Comparison of ENCODE assay signal across 1 cellular context in the genomic region with DNA sequence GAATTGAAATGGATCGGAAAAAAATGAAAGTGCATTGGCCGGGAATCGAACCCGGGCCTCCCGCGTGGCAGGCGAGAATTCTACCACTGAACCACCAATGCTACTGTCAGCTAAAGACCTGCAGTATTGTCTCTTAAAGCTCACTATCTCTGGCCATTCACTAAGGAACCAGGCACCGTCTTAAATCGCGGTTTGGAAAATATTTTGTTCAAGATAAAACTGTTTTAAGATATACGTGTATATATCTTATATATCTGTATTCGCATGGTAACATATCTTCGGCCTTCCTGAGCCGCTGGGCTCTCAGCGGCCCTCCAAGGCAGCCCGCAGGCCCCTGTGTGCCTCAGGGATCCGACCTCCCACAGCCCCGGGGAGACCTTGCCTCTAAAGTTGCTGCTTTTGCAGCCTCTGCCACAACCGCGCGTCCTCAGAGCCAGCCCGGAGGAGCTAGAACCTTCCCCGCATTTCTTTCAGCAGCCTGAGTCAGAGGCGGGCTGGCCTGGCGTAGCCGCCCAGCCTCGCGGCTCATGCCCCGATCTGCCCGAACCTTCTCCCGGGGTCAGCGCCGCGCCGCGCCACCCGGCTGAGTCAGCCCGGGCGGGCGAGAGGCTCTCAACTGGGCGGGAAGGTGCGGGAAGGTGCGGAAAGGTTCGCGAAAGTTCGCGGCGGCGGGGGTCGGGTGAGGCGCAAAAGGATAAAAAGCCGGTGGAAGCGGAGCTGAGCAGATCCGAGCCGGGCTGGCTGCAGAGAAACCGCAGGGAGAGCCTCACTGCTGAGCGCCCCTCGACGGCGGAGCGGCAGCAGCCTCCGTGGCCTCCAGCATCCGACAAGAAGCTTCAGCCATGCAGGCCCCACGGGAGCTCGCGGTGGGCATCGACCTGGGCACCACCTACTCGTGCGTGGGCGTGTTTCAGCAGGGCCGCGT.
TF ChIP-seq lines count a peak whose summit lies in the region.
"Not testable (repeated sequence)": the region's sequence is repeated elsewhere in the genome, so short reads cannot be mapped to it uniquely, and the experiment has no call there.

A gene (plus strand): TSS at position 724 of the 925 bp plus-strand sequence. CDS start 119 bp downstream, at position 843.

TF ChIP-seq in HepG2, 621 proteins besides CTCF, POLR2A, EP300 and RAD21 (continued from another document and continues in another):
- TF ChIP-seq MAF1 (CRISPR knock-in tag; IDR thresholded peaks at IDR 0.05; ENCODE audit: borderline replicate concordance) (peak; percentile 93; the same call in 1 of the 2 replicates), RNF2 (conservative IDR thresholded peaks at IDR 0.05; ENCODE audit: low read depth) (0 out of 2 replicates have a peak, but pooled peaks have one; percentile 26), NKX3-1 (CRISPR knock-in tag; IDR thresholded peaks at IDR 0.05) (0 out of 2 replicates have a peak, but pooled peaks have one; percentile 1), KAT8 (CRISPR knock-in tag; IDR thresholded peaks at IDR 0.05) (0 out of 2 replicates have a peak, but pooled peaks have one; percentile 10), NFKB2 (CRISPR knock-in tag; IDR thresholded peaks at IDR 0.05; ENCODE audit: borderline replicate concordance) (peak; percentile 30; the same call in 1 of the 2 replicates), PHF8 (CRISPR knock-in tag; IDR thresholded peaks at IDR 0.05) (peak; percentile 45; the same call in 1 of the 2 replicates), RXRB (CRISPR knock-in tag; IDR thresholded peaks at IDR 0.05; ENCODE audit: borderline replicate concordance) (peak; percentile 48; the same call in 1 of the 2 replicates), ZFY (CRISPR knock-in tag; IDR thresholded peaks at IDR 0.05) (peak; percentile 40), ZNF205 (CRISPR knock-in tag; IDR thresholded peaks at IDR 0.05) (peak; percentile 36; the same call in 1 of the 2 replicates), KDM5B (CRISPR knock-in tag; IDR thresholded peaks at IDR 0.05; ENCODE audit: borderline replicate concordance) (peak; percentile 40; the same call in 1 of the 2 replicates), SRY (CRISPR knock-in tag; IDR thresholded peaks at IDR 0.05) (peak; percentile 25; the same call in 1 of the 2 replicates), NR2F6 (CRISPR knock-in tag; IDR thresholded peaks at IDR 0.05) (0 out of 2 replicates have a peak, but pooled peaks have one; percentile 24), FOXC1 (CRISPR knock-in tag; IDR thresholded peaks at IDR 0.05; ENCODE audit: borderline replicate concordance) (peak; percentile 54; the same call in 1 of the 2 replicates), KDM2A (CRISPR knock-in tag; IDR thresholded peaks at IDR 0.05; ENCODE audit: borderline replicate concordance, low read depth) (peak; percentile 43; the same call in 1 of the 2 replicates), NR2F2 (IDR thresholded peaks at IDR 0.05; ENCODE audit: borderline replicate concordance, low read depth) (0 out of 2 replicates have a peak, but pooled peaks have one; percentile 30), ZNF24 (IDR thresholded peaks at IDR 0.05) (peak; percentile 98), ZNF605 (CRISPR knock-in tag; IDR thresholded peaks at IDR 0.05) (0 out of 2 replicates have a peak, but pooled peaks have one; percentile 38), ZNF614 (CRISPR knock-in tag; IDR thresholded peaks at IDR 0.05; ENCODE audit: borderline replicate concordance) (0 out of 2 replicates have a peak, but pooled peaks have one; percentile 30), GATAD1 (CRISPR knock-in tag; IDR thresholded peaks at IDR 0.05) (0 out of 2 replicates have a peak, but pooled peaks have one; percentile 25), FOSL2 (CRISPR knock-in tag; IDR thresholded peaks at IDR 0.05) (0 out of 2 replicates have a peak, but pooled peaks have one; percentile 17), KLF16 (CRISPR knock-in tag; IDR thresholded peaks at IDR 0.05) (peak in 1 of 2 experiments; percentile 43; a peak in 1 of 4 replicates), NFIC (IDR thresholded peaks at IDR 0.05; ENCODE audit: low read length) (peak; percentile 41; the same call in 1 of the 2 replicates), MYNN (CRISPR knock-in tag; IDR thresholded peaks at IDR 0.05; ENCODE audit: low read depth) (0 out of 2 replicates have a peak, but pooled peaks have one; percentile 33), SOX6 (CRISPR knock-in tag; IDR thresholded peaks at IDR 0.05) (peak; percentile 7; the same call in 1 of the 2 replicates), ZNF331 (CRISPR knock-in tag; IDR thresholded peaks at IDR 0.05) (peak; percentile 39; the same call in 1 of the 2 replicates), HOXA3 (CRISPR knock-in tag; IDR thresholded peaks at IDR 0.05) (0 out of 2 replicates have a peak, but pooled peaks have one; percentile 21), ZMYM2 (CRISPR knock-in tag; IDR thresholded peaks at IDR 0.05) (peak; percentile 40; the same call in 1 of the 2 replicates), ZFX (CRISPR knock-in tag; IDR thresholded peaks at IDR 0.05; ENCODE audit: low read depth) (0 out of 2 replicates have a peak, but pooled peaks have one; percentile 14), ZNF777 (CRISPR knock-in tag; IDR thresholded peaks at IDR 0.05) (peak; percentile 96)
- TF ChIP-seq, protein P1, sequence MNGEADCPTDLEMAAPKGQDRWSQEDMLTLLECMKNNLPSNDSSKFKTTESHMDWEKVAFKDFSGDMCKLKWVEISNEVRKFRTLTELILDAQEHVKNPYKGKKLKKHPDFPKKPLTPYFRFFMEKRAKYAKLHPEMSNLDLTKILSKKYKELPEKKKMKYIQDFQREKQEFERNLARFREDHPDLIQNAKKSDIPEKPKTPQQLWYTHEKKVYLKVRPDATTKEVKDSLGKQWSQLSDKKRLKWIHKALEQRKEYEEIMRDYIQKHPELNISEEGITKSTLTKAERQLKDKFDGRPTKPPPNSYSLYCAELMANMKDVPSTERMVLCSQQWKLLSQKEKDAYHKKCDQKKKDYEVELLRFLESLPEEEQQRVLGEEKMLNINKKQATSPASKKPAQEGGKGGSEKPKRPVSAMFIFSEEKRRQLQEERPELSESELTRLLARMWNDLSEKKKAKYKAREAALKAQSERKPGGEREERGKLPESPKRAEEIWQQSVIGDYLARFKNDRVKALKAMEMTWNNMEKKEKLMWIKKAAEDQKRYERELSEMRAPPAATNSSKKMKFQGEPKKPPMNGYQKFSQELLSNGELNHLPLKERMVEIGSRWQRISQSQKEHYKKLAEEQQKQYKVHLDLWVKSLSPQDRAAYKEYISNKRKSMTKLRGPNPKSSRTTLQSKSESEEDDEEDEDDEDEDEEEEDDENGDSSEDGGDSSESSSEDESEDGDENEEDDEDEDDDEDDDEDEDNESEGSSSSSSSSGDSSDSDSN (CRISPR knock-in tag; IDR thresholded peaks at IDR 0.05), result peak; percentile 79
- TF ChIP-seq, protein P2, sequence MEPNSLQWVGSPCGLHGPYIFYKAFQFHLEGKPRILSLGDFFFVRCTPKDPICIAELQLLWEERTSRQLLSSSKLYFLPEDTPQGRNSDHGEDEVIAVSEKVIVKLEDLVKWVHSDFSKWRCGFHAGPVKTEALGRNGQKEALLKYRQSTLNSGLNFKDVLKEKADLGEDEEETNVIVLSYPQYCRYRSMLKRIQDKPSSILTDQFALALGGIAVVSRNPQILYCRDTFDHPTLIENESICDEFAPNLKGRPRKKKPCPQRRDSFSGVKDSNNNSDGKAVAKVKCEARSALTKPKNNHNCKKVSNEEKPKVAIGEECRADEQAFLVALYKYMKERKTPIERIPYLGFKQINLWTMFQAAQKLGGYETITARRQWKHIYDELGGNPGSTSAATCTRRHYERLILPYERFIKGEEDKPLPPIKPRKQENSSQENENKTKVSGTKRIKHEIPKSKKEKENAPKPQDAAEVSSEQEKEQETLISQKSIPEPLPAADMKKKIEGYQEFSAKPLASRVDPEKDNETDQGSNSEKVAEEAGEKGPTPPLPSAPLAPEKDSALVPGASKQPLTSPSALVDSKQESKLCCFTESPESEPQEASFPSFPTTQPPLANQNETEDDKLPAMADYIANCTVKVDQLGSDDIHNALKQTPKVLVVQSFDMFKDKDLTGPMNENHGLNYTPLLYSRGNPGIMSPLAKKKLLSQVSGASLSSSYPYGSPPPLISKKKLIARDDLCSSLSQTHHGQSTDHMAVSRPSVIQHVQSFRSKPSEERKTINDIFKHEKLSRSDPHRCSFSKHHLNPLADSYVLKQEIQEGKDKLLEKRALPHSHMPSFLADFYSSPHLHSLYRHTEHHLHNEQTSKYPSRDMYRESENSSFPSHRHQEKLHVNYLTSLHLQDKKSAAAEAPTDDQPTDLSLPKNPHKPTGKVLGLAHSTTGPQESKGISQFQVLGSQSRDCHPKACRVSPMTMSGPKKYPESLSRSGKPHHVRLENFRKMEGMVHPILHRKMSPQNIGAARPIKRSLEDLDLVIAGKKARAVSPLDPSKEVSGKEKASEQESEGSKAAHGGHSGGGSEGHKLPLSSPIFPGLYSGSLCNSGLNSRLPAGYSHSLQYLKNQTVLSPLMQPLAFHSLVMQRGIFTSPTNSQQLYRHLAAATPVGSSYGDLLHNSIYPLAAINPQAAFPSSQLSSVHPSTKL (CRISPR knock-in tag; IDR thresholded peaks at IDR 0.05), result peak; percentile 50
- TF ChIP-seq, protein P3, sequence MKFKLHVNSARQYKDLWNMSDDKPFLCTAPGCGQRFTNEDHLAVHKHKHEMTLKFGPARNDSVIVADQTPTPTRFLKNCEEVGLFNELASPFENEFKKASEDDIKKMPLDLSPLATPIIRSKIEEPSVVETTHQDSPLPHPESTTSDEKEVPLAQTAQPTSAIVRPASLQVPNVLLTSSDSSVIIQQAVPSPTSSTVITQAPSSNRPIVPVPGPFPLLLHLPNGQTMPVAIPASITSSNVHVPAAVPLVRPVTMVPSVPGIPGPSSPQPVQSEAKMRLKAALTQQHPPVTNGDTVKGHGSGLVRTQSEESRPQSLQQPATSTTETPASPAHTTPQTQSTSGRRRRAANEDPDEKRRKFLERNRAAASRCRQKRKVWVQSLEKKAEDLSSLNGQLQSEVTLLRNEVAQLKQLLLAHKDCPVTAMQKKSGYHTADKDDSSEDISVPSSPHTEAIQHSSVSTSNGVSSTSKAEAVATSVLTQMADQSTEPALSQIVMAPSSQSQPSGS (CRISPR knock-in tag; IDR thresholded peaks at IDR 0.05), result 0 out of 2 replicates have a peak, but pooled peaks have one; percentile 25
- TF ChIP-seq, protein P4, sequence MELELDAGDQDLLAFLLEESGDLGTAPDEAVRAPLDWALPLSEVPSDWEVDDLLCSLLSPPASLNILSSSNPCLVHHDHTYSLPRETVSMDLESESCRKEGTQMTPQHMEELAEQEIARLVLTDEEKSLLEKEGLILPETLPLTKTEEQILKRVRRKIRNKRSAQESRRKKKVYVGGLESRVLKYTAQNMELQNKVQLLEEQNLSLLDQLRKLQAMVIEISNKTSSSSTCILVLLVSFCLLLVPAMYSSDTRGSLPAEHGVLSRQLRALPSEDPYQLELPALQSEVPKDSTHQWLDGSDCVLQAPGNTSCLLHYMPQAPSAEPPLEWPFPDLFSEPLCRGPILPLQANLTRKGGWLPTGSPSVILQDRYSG (CRISPR knock-in tag; IDR thresholded peaks at IDR 0.05), result peak; percentile 51; the same call in 1 of the 2 replicates
- TF ChIP-seq NR2F6, SOX6 (IDR thresholded peaks at IDR 0.05): not testable (repeated sequence)
- TF ChIP-seq, protein P5, sequence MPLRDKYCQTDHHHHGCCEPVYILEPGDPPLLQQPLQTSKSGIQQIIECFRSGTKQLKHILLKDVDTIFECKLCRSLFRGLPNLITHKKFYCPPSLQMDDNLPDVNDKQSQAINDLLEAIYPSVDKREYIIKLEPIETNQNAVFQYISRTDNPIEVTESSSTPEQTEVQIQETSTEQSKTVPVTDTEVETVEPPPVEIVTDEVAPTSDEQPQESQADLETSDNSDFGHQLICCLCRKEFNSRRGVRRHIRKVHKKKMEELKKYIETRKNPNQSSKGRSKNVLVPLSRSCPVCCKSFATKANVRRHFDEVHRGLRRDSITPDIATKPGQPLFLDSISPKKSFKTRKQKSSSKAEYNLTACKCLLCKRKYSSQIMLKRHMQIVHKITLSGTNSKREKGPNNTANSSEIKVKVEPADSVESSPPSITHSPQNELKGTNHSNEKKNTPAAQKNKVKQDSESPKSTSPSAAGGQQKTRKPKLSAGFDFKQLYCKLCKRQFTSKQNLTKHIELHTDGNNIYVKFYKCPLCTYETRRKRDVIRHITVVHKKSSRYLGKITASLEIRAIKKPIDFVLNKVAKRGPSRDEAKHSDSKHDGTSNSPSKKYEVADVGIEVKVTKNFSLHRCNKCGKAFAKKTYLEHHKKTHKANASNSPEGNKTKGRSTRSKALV (CRISPR knock-in tag; IDR thresholded peaks at IDR 0.05), result 0 out of 2 replicates have a peak, but pooled peaks have one; percentile 64
- TF ChIP-seq, protein P6, sequence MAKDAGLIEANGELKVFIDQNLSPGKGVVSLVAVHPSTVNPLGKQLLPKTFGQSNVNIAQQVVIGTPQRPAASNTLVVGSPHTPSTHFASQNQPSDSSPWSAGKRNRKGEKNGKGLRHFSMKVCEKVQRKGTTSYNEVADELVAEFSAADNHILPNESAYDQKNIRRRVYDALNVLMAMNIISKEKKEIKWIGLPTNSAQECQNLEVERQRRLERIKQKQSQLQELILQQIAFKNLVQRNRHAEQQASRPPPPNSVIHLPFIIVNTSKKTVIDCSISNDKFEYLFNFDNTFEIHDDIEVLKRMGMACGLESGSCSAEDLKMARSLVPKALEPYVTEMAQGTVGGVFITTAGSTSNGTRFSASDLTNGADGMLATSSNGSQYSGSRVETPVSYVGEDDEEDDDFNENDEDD (CRISPR knock-in tag; IDR thresholded peaks at IDR 0.05; ENCODE audit: borderline replicate concordance), result peak; percentile 29; the same call in 1 of the 2 replicates
- TF ChIP-seq, protein P7, sequence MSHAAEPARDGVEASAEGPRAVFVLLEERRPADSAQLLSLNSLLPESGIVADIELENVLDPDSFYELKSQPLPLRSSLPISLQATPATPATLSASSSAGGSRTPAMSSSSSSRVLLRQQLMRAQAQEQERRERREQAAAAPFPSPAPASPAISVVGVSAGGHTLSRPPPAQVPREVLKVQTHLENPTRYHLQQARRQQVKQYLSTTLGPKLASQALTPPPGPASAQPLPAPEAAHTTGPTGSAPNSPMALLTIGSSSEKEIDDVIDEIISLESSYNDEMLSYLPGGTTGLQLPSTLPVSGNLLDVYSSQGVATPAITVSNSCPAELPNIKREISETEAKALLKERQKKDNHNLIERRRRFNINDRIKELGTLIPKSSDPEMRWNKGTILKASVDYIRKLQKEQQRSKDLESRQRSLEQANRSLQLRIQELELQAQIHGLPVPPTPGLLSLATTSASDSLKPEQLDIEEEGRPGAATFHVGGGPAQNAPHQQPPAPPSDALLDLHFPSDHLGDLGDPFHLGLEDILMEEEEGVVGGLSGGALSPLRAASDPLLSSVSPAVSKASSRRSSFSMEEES (CRISPR knock-in tag; IDR thresholded peaks at IDR 0.05), result 0 out of 2 replicates have a peak, but pooled peaks have one; percentile 6
- TF ChIP-seq, protein P8, sequence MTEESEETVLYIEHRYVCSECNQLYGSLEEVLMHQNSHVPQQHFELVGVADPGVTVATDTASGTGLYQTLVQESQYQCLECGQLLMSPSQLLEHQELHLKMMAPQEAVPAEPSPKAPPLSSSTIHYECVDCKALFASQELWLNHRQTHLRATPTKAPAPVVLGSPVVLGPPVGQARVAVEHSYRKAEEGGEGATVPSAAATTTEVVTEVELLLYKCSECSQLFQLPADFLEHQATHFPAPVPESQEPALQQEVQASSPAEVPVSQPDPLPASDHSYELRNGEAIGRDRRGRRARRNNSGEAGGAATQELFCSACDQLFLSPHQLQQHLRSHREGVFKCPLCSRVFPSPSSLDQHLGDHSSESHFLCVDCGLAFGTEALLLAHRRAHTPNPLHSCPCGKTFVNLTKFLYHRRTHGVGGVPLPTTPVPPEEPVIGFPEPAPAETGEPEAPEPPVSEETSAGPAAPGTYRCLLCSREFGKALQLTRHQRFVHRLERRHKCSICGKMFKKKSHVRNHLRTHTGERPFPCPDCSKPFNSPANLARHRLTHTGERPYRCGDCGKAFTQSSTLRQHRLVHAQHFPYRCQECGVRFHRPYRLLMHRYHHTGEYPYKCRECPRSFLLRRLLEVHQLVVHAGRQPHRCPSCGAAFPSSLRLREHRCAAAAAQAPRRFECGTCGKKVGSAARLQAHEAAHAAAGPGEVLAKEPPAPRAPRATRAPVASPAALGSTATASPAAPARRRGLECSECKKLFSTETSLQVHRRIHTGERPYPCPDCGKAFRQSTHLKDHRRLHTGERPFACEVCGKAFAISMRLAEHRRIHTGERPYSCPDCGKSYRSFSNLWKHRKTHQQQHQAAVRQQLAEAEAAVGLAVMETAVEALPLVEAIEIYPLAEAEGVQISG (CRISPR knock-in tag; IDR thresholded peaks at IDR 0.05), result peak; percentile 14; the same call in 1 of the 2 replicates
